Comparison of ENCODE assay signal across 17 cellular contexts in genomic region chr9:95107976-95108375, GRCh38.
DNase-seq lines count a peak whose midpoint lies in the region; ATAC-seq and TF ChIP-seq lines count a peak whose summit lies in the region.
"Had no signal": no experiment of that assay in that cellular context is flagged by ENCODE, and none has a peak within 500 bp of the region (broad histone marks: within the 10 kb centered on the region; RNA-seq: fewer than 3 reads in every experiment).

No MANE protein-coding gene starts in this region.

- H3K4me1 Mint-ChIP-seq in nephron = peaks cover 14% of the 10 kb centered on the region
- H3K4me1 Mint-ChIP-seq in Calu3 (ENCODE audit: low read depth, unreplicated experiment) = peaks cover 10% of the 10 kb centered on the region
- H3K4me1 Mint-ChIP-seq: T-cell had no signal

- H3K4me1 ChIP-seq in thyroid gland (peaks cover 17 to 21% of the 10 kb centered on the region in 2 donors), SK-N-SH (ENCODE audit: control insufficient read depth in 1 of 2, insufficient read depth in 2 of 2, low read depth in 1 of 2, low read length in 1 of 2) (peaks cover 0 to 29% of the 10 kb centered on the region in 2 experiments; a peak in 1 of 4 replicates)
- H3K4me1 ChIP-seq: parathyroid adenoma had no signal

- 89 to 92% methylated on average over 14 of the region's 14 CpGs for WGBS in thyroid gland, 2 donors
- WGBS in SK-N-SH (ENCODE audit: low lambda C conversion rate) = 98% methylated on average over 7 of the region's 14 CpGs

- H3K27ac ChIP-seq in epithelial cell of prostate (peak overlapping the region; percentile 97), thyroid gland (peak overlapping the region; percentile 17 to 92 (median 64)), SK-N-SH (ENCODE audit: low read depth in 2 of 2, low read length in 1 of 2) (no peak overlapping the region)
- H3K27ac ChIP-seq: parathyroid adenoma, Peyer's patch had no signal

- no peak for TF ChIP-seq POLR2A in thyroid gland (IDR thresholded peaks at IDR 0.05)

- H3K36me3 Mint-ChIP-seq in nephron (ENCODE audit: low read depth) (peaks cover 58% of the 10 kb centered on the region), Calu3 (ENCODE audit: insufficient read depth, unreplicated experiment) (peaks cover 42% of the 10 kb centered on the region)

- TF ChIP-seq RAD21 in SK-N-SH (IDR thresholded peaks at IDR 0.05; ENCODE audit: low read length) = no peak

- H3K36me3 ChIP-seq in thyroid gland = no peaks in the 10 kb centered on the region
- H3K36me3 ChIP-seq in SK-N-SH (replicated peaks in 1 of 2; ENCODE audit: control insufficient read depth in 1 of 2, insufficient read depth in 2 of 2, low read length in 1 of 2) = peaks cover 22 to 50% of the 10 kb centered on the region in 2 experiments

- H3K9me2 ChIP-seq in SK-N-SH = no peaks in the 10 kb centered on the region

- TF ChIP-seq CTCF in nephron (IDR thresholded peaks at IDR 0.05; ENCODE audit: unreplicated experiment in 3 of 3) (no peak), thyroid gland (IDR thresholded peaks at IDR 0.05) (no peak), Calu3 (IDR thresholded peaks at IDR 0.05; ENCODE audit: unreplicated experiment) (no peak), SK-N-SH (IDR thresholded peaks at IDR 0.05) (no peak)

- intact Hi-C loops in thyroid gland (cut with DNase I) = no loop called here
- intact Hi-C loops in Calu3 (cut with micrococcal nuclease; ENCODE audit: unreplicated experiment) = no loop called here

- no TSS peak for BruUV-seq in Calu3 (replicated peaks; lab: Mats Ljungman, UMichigan)

- POLR2A ChIA-PET in SK-N-SH (lab: Yijun Ruan, JAX) = interaction anchor here (0.7 kb wide), 1 partner anchor 19 kb away, joined by 3 read pairs; no protein-coding TSS in a partner anchor

- H3K4me3 ChIP-seq in thyroid gland (replicated peaks in 1 of 3) = no peak overlapping the region
- no peak overlapping the region for H3K4me3 ChIP-seq in SK-N-SH (ENCODE audit: low read depth in 2 of 2, low read length in 1 of 2)
- H3K4me3 ChIP-seq: Peyer's patch had no signal

- ATAC-seq in GM19455 (IDR thresholded peaks at IDR 0.05; ENCODE audit: unreplicated experiment) = no peak
- ATAC-seq: activated CD8-positive, alpha-beta T cell treated with anti-CD3 and anti-CD28 coated beads, Interleukin-2, amount 10 ng/mL, durations not matched to agents 7 days and 5 days; T-cell had no signal

- H3K4me3 Mint-ChIP-seq in nephron (no peak overlapping the region), Calu3 (ENCODE audit: low read depth, unreplicated experiment) (no peak overlapping the region)
- H3K4me3 Mint-ChIP-seq: activated CD8-positive, alpha-beta T cell treated with anti-CD3 and anti-CD28 coated beads, Interleukin-2, amount 10 ng/mL, durations not matched to agents 7 days and 5 days; activated naive CD8-positive, alpha-beta T cell; T-cell had no signal

- no peaks in the 10 kb centered on the region for H4K20me1 ChIP-seq in SK-N-SH (ENCODE audit: insufficient read depth)

- TF ChIP-seq EP300 in SK-N-SH (IDR thresholded peaks at IDR 0.05; ENCODE audit: borderline replicate concordance in 1 of 2, low read depth in 1 of 2, low read length in 1 of 2) = no peak

- no peak overlapping the region for H3K9ac ChIP-seq in SK-N-SH
- H3K9ac ChIP-seq: parathyroid adenoma had no signal

- H3K79me2 ChIP-seq in SK-N-SH (ENCODE audit: insufficient read depth) = no peaks in the 10 kb centered on the region
- H3K79me2 ChIP-seq: parathyroid adenoma had no signal

- DNase-seq in SK-MEL-5 (ENCODE audit: low read depth, low spot score) (peak; percentile 100), epithelial cell of prostate (ENCODE audit: low read depth, low spot score) (no peak), thyroid gland (no peak), Calu3 (no peak), T-helper 2 cell (no peak), SK-N-SH (no peak)
- DNase-seq: activated CD8-positive, alpha-beta T cell treated with anti-CD3 and anti-CD28 coated beads, Interleukin-2, amount 10 ng/mL, durations not matched to agents 7 days and 5 days; activated T-cell treated with anti-CD3 and anti-CD28 coated beads, Interleukin-2, amount 50 U/mL, for 48 hours; effector memory CD4-positive, alpha-beta T cell; NCI-H1436 treated with DMSO at 0.1 percent for 48 hours; stimulated activated naive CD4-positive, alpha-beta T cell; T-cell had no signal

- H3F3A ChIP-seq in SK-N-SH (replicated peaks; ENCODE audit: insufficient read depth) = no peaks in the 10 kb centered on the region

- no peaks in the 10 kb centered on the region for H3K27me3 Mint-ChIP-seq in nephron (ENCODE audit: low read depth)
- H3K27me3 Mint-ChIP-seq in Calu3 (ENCODE audit: unreplicated experiment) = no peaks in the 10 kb centered on the region
- H3K27me3 Mint-ChIP-seq: activated naive CD8-positive, alpha-beta T cell; T-cell had no signal

- in situ Hi-C loops in SK-MEL-5 (cut with HindIII; ENCODE audit: low pct_unique_long_range_greater_than_20kb, low sequenced_read_pairs) = no loop called here

- H3K9me3 Mint-ChIP-seq in nephron = no peaks in the 10 kb centered on the region
- no peaks in the 10 kb centered on the region for H3K9me3 Mint-ChIP-seq in Calu3 (ENCODE audit: low read depth, unreplicated experiment)
- H3K9me3 Mint-ChIP-seq: T-cell had no signal

- no peak overlapping the region for H2AFZ ChIP-seq in SK-N-SH (ENCODE audit: low read depth)
- H2AFZ ChIP-seq: parathyroid adenoma had no signal

- CTCF ChIA-PET in Calu3 (lab: Charles Lee) = no interaction called here
- CTCF ChIA-PET in SK-N-SH (lab: Yijun Ruan, JAX) = interaction anchor here (0.8 to 1.2 kb wide), 4 partner anchors 9 to 1110 kb away, joined by 3 read pairs; no protein-coding TSS in a partner anchor

- H3K27me3 ChIP-seq in thyroid gland = no peaks in the 10 kb centered on the region
- no peaks in the 10 kb centered on the region for H3K27me3 ChIP-seq in SK-N-SH (ENCODE audit: insufficient read depth)
- H3K27me3 ChIP-seq: Peyer's patch had no signal

- H3K4me2 ChIP-seq in SK-N-SH = no peak overlapping the region

- H3K27ac Mint-ChIP-seq in nephron = peak overlapping the region in 2 of 3 experiments; percentile 44 to 73
- H3K27ac Mint-ChIP-seq in Calu3 (ENCODE audit: unreplicated experiment) = no peak overlapping the region
- H3K27ac Mint-ChIP-seq: activated CD8-positive, alpha-beta T cell treated with anti-CD3 and anti-CD28 coated beads, Interleukin-2, amount 10 ng/mL, durations not matched to agents 7 days and 5 days; activated naive CD8-positive, alpha-beta T cell; T-cell had no signal

- H3K9me3 ChIP-seq in thyroid gland = no peaks in the 10 kb centered on the region
- H3K9me3 ChIP-seq in SK-N-SH = no peaks in the 10 kb centered on the region
- H3K9me3 ChIP-seq: Peyer's patch had no signal

TF ChIP-seq in SK-N-SH, 30 proteins besides CTCF, POLR2A, EP300 and RAD21:
- TF ChIP-seq IRF3 (IDR thresholded peaks at IDR 0.05; ENCODE audit: low read depth, low read length) (no peak), NFIC (IDR thresholded peaks at IDR 0.05; ENCODE audit: borderline replicate concordance) (no peak), RCOR1 (IDR thresholded peaks at IDR 0.05; ENCODE audit: low read length) (no peak), SMC3 (IDR thresholded peaks at IDR 0.05; ENCODE audit: low read depth, low read length) (no peak)

Comparison
In these comparisons a context has a peak if more than half of its experiments do, and no peak if none do; other contexts are left out.
1. H3K27ac ChIP-seq: peak in epithelial cell of prostate (single experiment) and thyroid gland (3 of 3); none in SK-N-SH (0 of 2).